Comparison of ENCODE assay signal across 21 cellular contexts in genomic region chr2:205712983-205713531, GRCh38. TPM values are rescaled to one million over a fixed set of nuclear protein-coding genes. Genes with fewer than 3 reads are reported as not detected.
DNase-seq lines count a peak whose midpoint lies in the region; ATAC-seq and TF ChIP-seq lines count a peak whose summit lies in the region.
"Had no signal": no experiment of that assay in that cellular context is flagged by ENCODE, and none has a peak within 500 bp of the region (broad histone marks: within the 10 kb centered on the region; RNA-seq: fewer than 3 reads in every experiment).

No MANE protein-coding gene starts in this region.

- no peak for TF ChIP-seq RAD21 in SK-N-SH (IDR thresholded peaks at IDR 0.05; ENCODE audit: low read length)

- no peak overlapping the region for H2BK5ac ChIP-seq in mesendoderm (ENCODE audit: low read length)

- no peak overlapping the region for H3K4ac ChIP-seq in mesendoderm (ENCODE audit: low read depth, low read length)

- no peak overlapping the region for H4K5ac ChIP-seq in mesendoderm (ENCODE audit: low read length)

- no peaks in the 10 kb centered on the region for H3K9me2 ChIP-seq in SK-N-SH

- H3K9ac ChIP-seq in SK-N-SH: peak overlapping the region; percentile 50
- H3K9ac ChIP-seq in mesendoderm (ENCODE audit: low read length): no peak overlapping the region
- peak overlapping the region; percentile 34 to 37 for H3K9ac ChIP-seq in stomach smooth muscle (ENCODE audit: low read length in 2 of 2)

- no peak overlapping the region for H3K18ac ChIP-seq in mesendoderm (ENCODE audit: low read length)

- CTCF ChIA-PET in SK-N-SH (lab: Yijun Ruan, JAX) (interaction anchor here (0.8 kb wide), 1 partner anchor 193 kb away, joined by 3 read pairs; no protein-coding TSS in a partner anchor), RWPE1 (lab: Yijun Ruan, JAX) (interaction anchor here (0.6 kb wide), 1 partner anchor 10 kb away, joined by 5 read pairs; no protein-coding TSS in a partner anchor)

- peaks cover 29% of the 10 kb centered on the region for H3K36me3 Mint-ChIP-seq in brain
- H3K36me3 Mint-ChIP-seq: activated CD8-positive, alpha-beta memory T cell treated with anti-CD3 and anti-CD28 coated beads, Interleukin-2, amount 10 ng/mL, durations not matched to agents 7 days and 5 days; CD8-positive, alpha-beta memory T cell; IgD-negative memory B cell had no signal

- H3K79me1 ChIP-seq in mesendoderm (ENCODE audit: low read length): no peaks in the 10 kb centered on the region

- H2BK120ac ChIP-seq in mesendoderm (ENCODE audit: low read depth, low read length): no peak overlapping the region

- H3K79me2 ChIP-seq in SK-N-SH (ENCODE audit: insufficient read depth): peaks cover 57% of the 10 kb centered on the region; the same call in 1 of the 2 replicates
- H3K79me2 ChIP-seq in mesendoderm (ENCODE audit: control insufficient read depth, insufficient read depth, low read length): no peaks in the 10 kb centered on the region

- H3K4me2 ChIP-seq in SK-N-SH: peak overlapping the region; percentile 16
- no peak overlapping the region for H3K4me2 ChIP-seq in mesendoderm (ENCODE audit: low read length)

- H3K9me3 ChIP-seq in SK-N-SH (no peaks in the 10 kb centered on the region), stomach smooth muscle (ENCODE audit: control insufficient read depth in 2 of 2, low read length in 2 of 2) (no peaks in the 10 kb centered on the region)
- H3K9me3 ChIP-seq: ascending aorta, esophagus squamous epithelium, mucosa of descending colon, pancreas had no signal

- TF ChIP-seq CTCF in SK-N-SH (IDR thresholded peaks at IDR 0.05) (no peak), brain (conservative IDR thresholded peaks at IDR 0.05) (no peak), RWPE1 (conservative IDR thresholded peaks at IDR 0.05; ENCODE audit: low read depth) (no peak)

- H3K4me3 Mint-ChIP-seq in brain: no peak overlapping the region
- H3K4me3 Mint-ChIP-seq: activated CD8-positive, alpha-beta memory T cell treated with anti-CD3 and anti-CD28 coated beads, Interleukin-2, amount 10 ng/mL, durations not matched to agents 7 days and 5 days; CD8-positive, alpha-beta memory T cell; IgD-negative memory B cell; T-helper 1 cell treated with Interleukin-12 subunit alpha and Interleukin-12 subunit beta and Interleukin-4 antibody, amounts not matched to agents 30 μg/mL and 1 μg/mL, for 36 hours had no signal

- TF ChIP-seq EP300 in SK-N-SH (IDR thresholded peaks at IDR 0.05; ENCODE audit: borderline replicate concordance in 1 of 2, low read depth in 1 of 2, low read length in 1 of 2): no peak

- H3K56ac ChIP-seq in mesendoderm (ENCODE audit: low read length): no peak overlapping the region

- H3K27me3 Mint-ChIP-seq in brain: peaks cover 27% of the 10 kb centered on the region
- H3K27me3 Mint-ChIP-seq: IgD-negative memory B cell had no signal

- no peak overlapping the region for H4K8ac ChIP-seq in mesendoderm (ENCODE audit: low read depth, low read length)

- WGBS in SK-N-SH (ENCODE audit: low lambda C conversion rate): 64% methylated on average over 3 of the region's 3 CpGs
- no CpG with 5 or more reads among the region's 3 CpGs for WGBS in mesendoderm (ENCODE audit: extremely low coverage, insufficient coverage, low lambda C conversion rate)

- POLR2A ChIA-PET in SK-N-SH (lab: Yijun Ruan, JAX) (no interaction called here), RWPE1 (lab: Yijun Ruan, JAX; ENCODE audit: low non-redundant PET) (no interaction called here)

- H4K20me1 ChIP-seq in SK-N-SH (ENCODE audit: insufficient read depth): no peaks in the 10 kb centered on the region

- H3K27me3 ChIP-seq in SK-N-SH (ENCODE audit: insufficient read depth) (no peaks in the 10 kb centered on the region), mesendoderm (ENCODE audit: insufficient read depth, low read length, poor library complexity) (no peaks in the 10 kb centered on the region), stomach smooth muscle (ENCODE audit: control insufficient read depth in 1 of 2, insufficient read depth in 2 of 2, low read length in 2 of 2) (no peaks in the 10 kb centered on the region)
- H3K27me3 ChIP-seq: ascending aorta, esophagus squamous epithelium, pancreas had no signal

- peak overlapping the region in 3 of 5 experiments; percentile 79 to 89 (median 88) for H3K27ac Mint-ChIP-seq in brain
- H3K27ac Mint-ChIP-seq: activated CD8-positive, alpha-beta memory T cell treated with anti-CD3 and anti-CD28 coated beads, Interleukin-2, amount 10 ng/mL, durations not matched to agents 7 days and 5 days; CD8-positive, alpha-beta memory T cell; T-helper 1 cell treated with Interleukin-12 subunit alpha and Interleukin-12 subunit beta and Interleukin-4 antibody, amounts not matched to agents 30 μg/mL and 1 μg/mL, for 36 hours had no signal

- H3K4me1 Mint-ChIP-seq in brain: peaks cover 75% of the 10 kb centered on the region
- H3K4me1 Mint-ChIP-seq: activated CD8-positive, alpha-beta memory T cell treated with anti-CD3 and anti-CD28 coated beads, Interleukin-2, amount 10 ng/mL, durations not matched to agents 7 days and 5 days; CD8-positive, alpha-beta memory T cell had no signal

- peaks cover 19 to 32% of the 10 kb centered on the region in 2 experiments for H3K4me1 ChIP-seq in SK-N-SH (ENCODE audit: control insufficient read depth in 1 of 2, insufficient read depth in 2 of 2, low read depth in 1 of 2, low read length in 1 of 2)
- peaks cover 4% of the 10 kb centered on the region for H3K4me1 ChIP-seq in mesendoderm (ENCODE audit: control insufficient read depth, low read depth, low read length)
- peaks cover 88% of the 10 kb centered on the region for H3K4me1 ChIP-seq in stomach smooth muscle (ENCODE audit: control insufficient read depth, insufficient read depth, low read length)
- H3K4me1 ChIP-seq: pancreas had no signal

- peaks cover 4% of the 10 kb centered on the region for H3F3A ChIP-seq in SK-N-SH (replicated peaks; ENCODE audit: insufficient read depth)

- no peak overlapping the region for H2AFZ ChIP-seq in SK-N-SH (ENCODE audit: low read depth)

- ATAC-seq in SK-N-SH treated with all-trans-retinoic acid at 6 μM for 48 hours: no peak
- ATAC-seq in GM19463 (IDR thresholded peaks at IDR 0.05; ENCODE audit: unreplicated experiment): no peak
- ATAC-seq: activated CD8-positive, alpha-beta memory T cell treated with anti-CD3 and anti-CD28 coated beads, Interleukin-2, amount 10 ng/mL, durations not matched to agents 7 days and 5 days had no signal

- H3K36me3 ChIP-seq in SK-N-SH (replicated peaks in 1 of 2; ENCODE audit: control insufficient read depth in 1 of 2, insufficient read depth in 2 of 2, low read length in 1 of 2) (peaks cover 0 to 3% of the 10 kb centered on the region in 2 experiments), mesendoderm (ENCODE audit: control insufficient read depth, insufficient read depth, low read length) (no peaks in the 10 kb centered on the region), stomach smooth muscle (ENCODE audit: control insufficient read depth in 2 of 2, insufficient read depth in 2 of 2, low read length in 2 of 2) (peaks cover 0 to 17% of the 10 kb centered on the region in 2 donors)
- H3K36me3 ChIP-seq: ascending aorta, esophagus squamous epithelium, pancreas had no signal

- no peak overlapping the region for H2BK15ac ChIP-seq in mesendoderm (replicated peaks; ENCODE audit: low read depth)

- H3K4me3 ChIP-seq in SK-N-SH (ENCODE audit: low read depth in 2 of 2, low read length in 1 of 2) (no peak overlapping the region), mesendoderm (ENCODE audit: low read length) (no peak overlapping the region), stomach smooth muscle (ENCODE audit: low read length in 2 of 2) (no peak overlapping the region)
- H3K4me3 ChIP-seq: ascending aorta, esophagus squamous epithelium, mucosa of descending colon, pancreas had no signal

- no peak overlapping the region for H3K23ac ChIP-seq in mesendoderm (ENCODE audit: low read length)

- no peak overlapping the region for H2AK5ac ChIP-seq in mesendoderm (ENCODE audit: low read length)

- H3K27ac ChIP-seq in SK-N-SH (ENCODE audit: low read depth in 2 of 2, low read length in 1 of 2) (peak overlapping the region in 1 of 2 experiments; percentile 76; a peak in 2 of 4 replicates), mesendoderm (ENCODE audit: low read depth, low read length) (no peak overlapping the region), stomach smooth muscle (ENCODE audit: low read length) (peak overlapping the region; percentile 89), RWPE1 (no peak overlapping the region)
- H3K27ac ChIP-seq: pancreas had no signal

- no peak for DNase-seq in SK-N-SH
- DNase-seq in mesendoderm: peak; percentile 60
- no peak for DNase-seq in stimulated activated CD4-positive, alpha-beta T cell treated with anti-CD3 and anti-CD28 coated beads, Interleukin-12 subunit alpha, Interleukin-12 subunit beta, amount 100 ng/mL, for 4 hours
- DNase-seq in RWPE1 (ENCODE audit: low spot score): no peak
- DNase-seq: activated CD4-positive, alpha-beta T cell treated with anti-CD3 and anti-CD28 coated beads for 1 hour; activated CD8-positive, alpha-beta memory T cell treated with anti-CD3 and anti-CD28 coated beads, Interleukin-2, amount 10 ng/mL, durations not matched to agents 7 days and 5 days; activated gamma-delta T cell treated with Interleukin-2 at 50 U/mL for 16 hours; CD8-positive, alpha-beta memory T cell; esophagus squamous epithelium; left cardiac atrium; mucosa of descending colon; NCI-H2171; pancreas; stimulated activated naive CD4-positive, alpha-beta T cell had no signal

- no peaks in the 10 kb centered on the region for H3K9me3 Mint-ChIP-seq in brain
- H3K9me3 Mint-ChIP-seq: CD8-positive, alpha-beta memory T cell; IgD-negative memory B cell; T-helper 1 cell treated with Interleukin-12 subunit alpha and Interleukin-12 subunit beta and Interleukin-4 antibody, amounts not matched to agents 30 μg/mL and 1 μg/mL, for 36 hours had no signal

TF ChIP-seq in SK-N-SH, 30 proteins besides CTCF, POLR2A, EP300 and RAD21:
- TF ChIP-seq YY1 (IDR thresholded peaks at IDR 0.05; ENCODE audit: low read depth): no peak
- TF ChIP-seq NFIC (IDR thresholded peaks at IDR 0.05; ENCODE audit: borderline replicate concordance): peak; percentile 35
TF ChIP-seq in SK-N-SH: peak in this region for 1.

TF ChIP-seq in SK-N-SH treated with all-trans-retinoic acid at 6 μM for 48 hours, 23 proteins besides CTCF, POLR2A, EP300 and RAD21 (continues in another document):
- TF ChIP-seq GLIS3 (CRISPR knock-in tag; IDR thresholded peaks at IDR 0.05): no peak
- no peak for TF ChIP-seq ZFP30 (CRISPR knock-in tag; IDR thresholded peaks at IDR 0.05)

RNA-seq across cellular contexts. Expression of gene NRP2, which starts 30.8 kb away (rescaled TPM):
- polyA plus RNA-seq in SK-N-SH (2012; rRNA removed) (66.9 and 68.8 TPM in 2 replicates), brain (ENCODE audit: insufficient read depth, low read depth, low replicate concordance) (10.2 TPM)
- polyA plus RNA-seq in SK-N-SH (2012; cell fraction: cytosol; rRNA removed): 47.4 and 57.6 TPM in 2 replicates
- 48.8 and 59.3 TPM in 2 replicates for polyA plus RNA-seq in SK-N-SH (2012; cell fraction: nucleus; rRNA removed)
- polyA plus RNA-seq in mesendoderm (2013, experiment 1 of 2): 25.9 TPM
- 23.7 TPM for polyA plus RNA-seq in mesendoderm (2013, experiment 2 of 2)
- polyA plus RNA-seq: CD8-positive, alpha-beta memory T cell had no signal
